8 cellular contexts compared by ENCODE assay signal in genomic region chr13:108915634-108916497, GRCh38.
DNase-seq lines count a peak whose midpoint lies in the region; ATAC-seq, FAIRE-seq and TF ChIP-seq lines count a peak whose summit lies in the region.

No MANE protein-coding gene starts in this region.

- H3K4me1 Mint-ChIP-seq in Calu3 (ENCODE audit: low read depth, unreplicated experiment) = peaks cover 42% of the 10 kb centered on the region

- H3K4me1 ChIP-seq in body of pancreas = peaks cover 19% of the 10 kb centered on the region

- peaks cover 16% of the 10 kb centered on the region for H3K36me3 Mint-ChIP-seq in Calu3 (ENCODE audit: insufficient read depth, unreplicated experiment)

- H3K27ac Mint-ChIP-seq in Calu3 (ENCODE audit: unreplicated experiment) = peak overlapping the region; percentile 100

- no peaks in the 10 kb centered on the region for H3K27me3 ChIP-seq in body of pancreas

- DNase-seq in Calu3 = peak; percentile 70
- peak; percentile 55 for DNase-seq in HTR-8/SVneo (ENCODE audit: insufficient read length, low spot score)
- DNase-seq in T1000 (lab: John Stamatoyannopoulos, UW) = peak; percentile 50
- DNase-seq in body of pancreas = peak; percentile 88 to 95 (median 94)
- DNase-seq in islet precursor cell = peak; percentile 86
- DNase-seq in stimulated activated CD4-positive, alpha-beta T cell treated with anti-CD3 and anti-CD28 coated beads, Interleukin-15, amount 100 ng/mL, for 24 hours = peak; percentile 90
- no peak for DNase-seq in hippocampal formation (lab: John Stamatoyannopoulos, UW)

- H3K36me3 ChIP-seq in body of pancreas (replicated peaks in 1 of 2; ENCODE audit: insufficient read depth in 1 of 2, low read depth in 2 of 2) = no peaks in the 10 kb centered on the region

- peak in 2 of 3 donors; percentile 49 to 61 for TF ChIP-seq POLR2A in body of pancreas (IDR thresholded peaks at IDR 0.05)

- no peaks in the 10 kb centered on the region for H3K9me3 Mint-ChIP-seq in Calu3 (ENCODE audit: low read depth, unreplicated experiment)

- ATAC-seq in GM21390 (IDR thresholded peaks at IDR 0.05; ENCODE audit: unreplicated experiment) = peak; percentile 89
- peak; percentile 99 for ATAC-seq in body of pancreas

- H3K9me3 ChIP-seq in body of pancreas = no peaks in the 10 kb centered on the region

- BruUV-seq in Calu3 (replicated peaks; lab: Mats Ljungman, UMichigan) = TSS peak; percentile 76

- CTCF ChIA-PET in Calu3 (lab: Charles Lee) = interaction anchor here (1.0 kb wide), 1 partner anchor 34 kb away, joined by 3 read pairs; no protein-coding TSS in a partner anchor

- 15 to 16% methylated on average over 9 of the region's 9 CpGs for WGBS in body of pancreas, 2 donors

- no peaks in the 10 kb centered on the region for H3K27me3 Mint-ChIP-seq in Calu3 (ENCODE audit: unreplicated experiment)

- no peak overlapping the region for H3K4me3 ChIP-seq in body of pancreas

- intact Hi-C loops in Calu3 (cut with micrococcal nuclease; ENCODE audit: unreplicated experiment) (loop anchor here (5.0 kb wide), 1 partner anchor 36 kb away; no protein-coding TSS in a partner anchor), body of pancreas (cut with DNase I) (no loop called here)

- TF ChIP-seq CTCF in Calu3 (IDR thresholded peaks at IDR 0.05; ENCODE audit: unreplicated experiment) (no peak), body of pancreas (IDR thresholded peaks at IDR 0.05) (no peak)

- H3K27ac ChIP-seq in body of pancreas = peak overlapping the region; percentile 65 to 86 (median 82)

- FAIRE-seq in HTR-8/SVneo (lab: Jason Lieb, UNC) = no peak

- H3K4me3 Mint-ChIP-seq in Calu3 (ENCODE audit: low read depth, unreplicated experiment) = peak overlapping the region; percentile 50

Comparison
In these comparisons a context has a peak if more than half of its experiments do, and no peak if none do; other contexts are left out.
1. DNase-seq: peak in Calu3 (single experiment), HTR-8/SVneo (single experiment), T1000 (single experiment), body of pancreas (4 of 4), islet precursor cell (single experiment) and stimulated activated CD4-positive, alpha-beta T cell treated with anti-CD3 and anti-CD28 coated beads, Interleukin-15, amount 100 ng/mL, for 24 hours (single experiment); none in hippocampal formation (0 of 2).